Comparison of ENCODE assay signal across 20 cellular contexts in genomic region chr10:90571876-90572275, GRCh38.
DNase-seq lines count a peak whose midpoint lies in the region; TF ChIP-seq lines count a peak whose summit lies in the region.
"Had no signal": no experiment of that assay in that cellular context is flagged by ENCODE, and none has a peak within 500 bp of the region (broad histone marks: within the 10 kb centered on the region; RNA-seq: fewer than 3 reads in every experiment).

No MANE protein-coding gene starts in this region.

- in situ Hi-C loops in mammary epithelial cell (cut with MboI; ENCODE audit: low sequenced_read_pairs in 2 of 2) = no loop called here

- CTCF ChIA-PET in mammary epithelial cell (lab: Charles Lee; ENCODE audit: low non-redundant PET) = no interaction called here

- no peaks in the 10 kb centered on the region for H3K4me1 ChIP-seq in mammary epithelial cell (ENCODE audit: insufficient read depth, low read length)
- H3K4me1 ChIP-seq: BLaER1 treated with 17β-estradiol and CSF1 and Interleukin-3, amounts not matched to agents 10 nM and 100 nM had no signal

- intact Hi-C loops in mammary epithelial cell (cut with micrococcal nuclease) = no loop called here

- 88% methylated on average over 3 of the region's 3 CpGs for WGBS in mammary epithelial cell (ENCODE audit: low coverage, missing lambda C conversion rate)

- no peaks in the 10 kb centered on the region for H3K27me3 ChIP-seq in mammary epithelial cell (ENCODE audit: insufficient read depth, low read length)
- H3K27me3 ChIP-seq: BLaER1 treated with 17β-estradiol and CSF1 and Interleukin-3, amounts not matched to agents 10 nM and 100 nM had no signal

- dilution Hi-C loops in mammary epithelial cell (cut with HindIII; ENCODE audit: low sequenced_read_pairs) = no loop called here

- no peaks in the 10 kb centered on the region for H3K9me3 ChIP-seq in mammary epithelial cell (replicated peaks; ENCODE audit: insufficient read depth, low read length)

- no peak overlapping the region for H3K9ac ChIP-seq in mammary epithelial cell (ENCODE audit: insufficient read depth, low read length)
- H3K9ac ChIP-seq: BLaER1 treated with 17β-estradiol and CSF1 and Interleukin-3, amounts not matched to agents 10 nM and 100 nM; GM23248 had no signal

- BruUV-seq in mammary epithelial cell (replicated peaks; lab: Mats Ljungman, UMichigan) = no TSS peak

- H3K4me2 ChIP-seq in mammary epithelial cell (ENCODE audit: insufficient read depth, low read depth, low read length) = no peak overlapping the region
- H3K4me2 ChIP-seq: BLaER1 treated with 17β-estradiol and CSF1 and Interleukin-3, amounts not matched to agents 10 nM and 100 nM had no signal

- no peaks in the 10 kb centered on the region for H3K36me3 ChIP-seq in mammary epithelial cell (ENCODE audit: insufficient read depth, low read length)
- H3K36me3 ChIP-seq: BLaER1 treated with 17β-estradiol and CSF1 and Interleukin-3, amounts not matched to agents 10 nM and 100 nM had no signal

- H3K79me2 ChIP-seq in mammary epithelial cell (ENCODE audit: insufficient read depth, low read length) = no peaks in the 10 kb centered on the region

- H3K27ac ChIP-seq in mammary epithelial cell (ENCODE audit: insufficient read depth, low read depth, low read length) = no peak overlapping the region
- H3K27ac ChIP-seq: BLaER1 treated with 17β-estradiol and CSF1 and Interleukin-3, amounts not matched to agents 10 nM and 100 nM; GM23248 had no signal

- no peaks in the 10 kb centered on the region for H4K20me1 ChIP-seq in mammary epithelial cell (ENCODE audit: insufficient read depth, low read length)
- H4K20me1 ChIP-seq: BLaER1 treated with 17β-estradiol and CSF1 and Interleukin-3, amounts not matched to agents 10 nM and 100 nM had no signal

- H3K4me3 ChIP-seq in fibroblast of villous mesenchyme (ENCODE audit: low read depth, low read length) = no peak overlapping the region
- H3K4me3 ChIP-seq in mammary epithelial cell (replicated peaks in 1 of 3; ENCODE audit: insufficient read depth in 1 of 3, low read depth in 2 of 3, low read length in 3 of 3) = no peak overlapping the region
- H3K4me3 ChIP-seq: BLaER1 treated with 17β-estradiol and CSF1 and Interleukin-3, amounts not matched to agents 10 nM and 100 nM; GM23248; K562 had no signal

- no peak overlapping the region for H2AFZ ChIP-seq in mammary epithelial cell (ENCODE audit: low read depth, low read length)
- H2AFZ ChIP-seq: GM23248 had no signal

- DNase-seq in M059J (ENCODE audit: low read depth) (peak; percentile 79), NCI-H2081 treated with DMSO at 0.1 percent for 48 hours (lab: John Stamatoyannopoulos, UW) (peak; percentile 28), SK-N-DZ (ENCODE audit: low spot score) (peak; percentile 35), fibroblast of villous mesenchyme (ENCODE audit: low read depth) (peak; percentile 71), NCI-H1436 treated with DMSO at 0.1 percent for 48 hours (lab: John Stamatoyannopoulos, UW) (no peak), HCEC 1CT (no peak), mammary epithelial cell (no peak)
- DNase-seq: AML-193; CD4-positive, alpha-beta T cell; COR-L47; DMS53; GM23248; H7; HFFc6; Kasumi-1; MV-4-11; NCI-H345; NCI-H526 had no signal

- TF ChIP-seq CTCF in fibroblast of villous mesenchyme (IDR thresholded peaks at IDR 0.05; ENCODE audit: insufficient read depth, low read depth, low read length) (peak; percentile 16), mammary epithelial cell (conservative IDR thresholded peaks at IDR 0.05 in 1 of 2, IDR thresholded peaks at IDR 0.05 in 1 of 2; ENCODE audit: extremely low read depth in 1 of 2, insufficient read depth in 1 of 2, low read depth in 1 of 2, low read length in 2 of 2) (no peak)

Comparison
In these comparisons a context has a peak if more than half of its experiments do, and no peak if none do; other contexts are left out.
1. DNase-seq: peak in M059J (single experiment), NCI-H2081 treated with DMSO at 0.1 percent for 48 hours (single experiment), SK-N-DZ (single experiment) and fibroblast of villous mesenchyme (single experiment); none in NCI-H1436 treated with DMSO at 0.1 percent for 48 hours (single experiment), HCEC 1CT (single experiment) and mammary epithelial cell (single experiment).